Comparison of ENCODE assay signal across 2 cellular contexts in the genomic region with DNA sequence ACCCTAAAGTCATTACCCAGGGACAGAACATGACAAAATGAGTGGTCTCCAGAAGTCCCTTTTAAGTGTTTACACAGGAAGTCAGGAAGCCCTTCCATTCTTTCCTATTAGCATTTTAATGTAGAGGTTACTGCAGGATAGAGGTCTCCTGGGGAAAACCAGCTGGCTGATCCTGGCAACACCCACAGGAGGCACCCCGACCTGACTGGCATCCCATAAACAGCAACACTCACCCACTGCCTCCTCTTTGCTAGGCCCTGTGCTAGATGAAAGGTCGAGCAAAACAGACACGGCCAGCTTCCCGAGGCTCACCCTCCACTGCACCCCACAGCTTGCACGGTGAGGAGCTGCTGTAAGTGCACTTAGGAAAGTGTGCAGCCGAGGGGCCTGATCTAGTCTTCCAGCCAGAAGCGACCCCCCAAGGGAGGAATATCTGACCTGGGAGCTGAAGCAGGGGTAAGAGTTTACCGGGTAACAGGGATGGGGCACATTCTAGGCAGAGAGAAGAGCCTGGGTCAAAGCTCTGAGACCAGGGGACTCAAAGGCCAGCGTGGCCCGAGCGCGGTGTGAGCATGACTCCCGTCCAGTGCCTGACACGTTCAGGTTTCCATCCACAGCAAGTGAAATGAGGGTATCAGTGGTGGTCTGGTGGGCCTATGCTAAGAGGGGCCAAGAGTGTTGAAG.
TF ChIP-seq lines count a peak whose summit lies in the region.

No MANE protein-coding gene starts in this region.

TF ChIP-seq in WTC11, 78 proteins besides CTCF, POLR2A, EP300 and RAD21:
- 0 out of 2 replicates have a peak, but pooled peaks have one; percentile 49 for TF ChIP-seq FOXK1 (CRISPR knock-in tag; IDR thresholded peaks at IDR 0.05)
- TF ChIP-seq ETV6 (CRISPR knock-in tag; IDR thresholded peaks at IDR 0.05): peak; percentile 68; the same call in 1 of the 2 replicates
- TF ChIP-seq, protein P1, sequence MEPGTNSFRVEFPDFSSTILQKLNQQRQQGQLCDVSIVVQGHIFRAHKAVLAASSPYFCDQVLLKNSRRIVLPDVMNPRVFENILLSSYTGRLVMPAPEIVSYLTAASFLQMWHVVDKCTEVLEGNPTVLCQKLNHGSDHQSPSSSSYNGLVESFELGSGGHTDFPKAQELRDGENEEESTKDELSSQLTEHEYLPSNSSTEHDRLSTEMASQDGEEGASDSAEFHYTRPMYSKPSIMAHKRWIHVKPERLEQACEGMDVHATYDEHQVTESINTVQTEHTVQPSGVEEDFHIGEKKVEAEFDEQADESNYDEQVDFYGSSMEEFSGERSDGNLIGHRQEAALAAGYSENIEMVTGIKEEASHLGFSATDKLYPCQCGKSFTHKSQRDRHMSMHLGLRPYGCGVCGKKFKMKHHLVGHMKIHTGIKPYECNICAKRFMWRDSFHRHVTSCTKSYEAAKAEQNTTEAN (CRISPR knock-in tag; IDR thresholded peaks at IDR 0.05): no peak
- TF ChIP-seq, protein P2, sequence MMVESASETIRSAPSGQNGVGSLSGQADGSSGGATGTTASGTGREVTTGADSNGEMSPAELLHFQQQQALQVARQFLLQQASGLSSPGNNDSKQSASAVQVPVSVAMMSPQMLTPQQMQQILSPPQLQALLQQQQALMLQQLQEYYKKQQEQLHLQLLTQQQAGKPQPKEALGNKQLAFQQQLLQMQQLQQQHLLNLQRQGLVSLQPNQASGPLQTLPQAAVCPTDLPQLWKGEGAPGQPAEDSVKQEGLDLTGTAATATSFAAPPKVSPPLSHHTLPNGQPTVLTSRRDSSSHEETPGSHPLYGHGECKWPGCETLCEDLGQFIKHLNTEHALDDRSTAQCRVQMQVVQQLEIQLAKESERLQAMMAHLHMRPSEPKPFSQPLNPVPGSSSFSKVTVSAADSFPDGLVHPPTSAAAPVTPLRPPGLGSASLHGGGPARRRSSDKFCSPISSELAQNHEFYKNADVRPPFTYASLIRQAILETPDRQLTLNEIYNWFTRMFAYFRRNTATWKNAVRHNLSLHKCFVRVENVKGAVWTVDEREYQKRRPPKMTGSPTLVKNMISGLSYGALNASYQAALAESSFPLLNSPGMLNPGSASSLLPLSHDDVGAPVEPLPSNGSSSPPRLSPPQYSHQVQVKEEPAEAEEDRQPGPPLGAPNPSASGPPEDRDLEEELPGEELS (CRISPR knock-in tag; IDR thresholded peaks at IDR 0.05): peak; percentile 69; the same call in 1 of the 2 replicates
- no peak for TF ChIP-seq ZNF232 (CRISPR knock-in tag; IDR thresholded peaks at IDR 0.05)

TF ChIP-seq in HepG2, 621 proteins besides CTCF, POLR2A, EP300 and RAD21:
- TF ChIP-seq SIX1 (CRISPR knock-in tag; IDR thresholded peaks at IDR 0.05; ENCODE audit: borderline replicate concordance) (no peak), FOXO1 (CRISPR knock-in tag; IDR thresholded peaks at IDR 0.05) (no peak), ZNF768 (CRISPR knock-in tag; IDR thresholded peaks at IDR 0.05) (no peak)
